In genomic region chr9:98805506-98806272, GRCh38 we compare ENCODE assay signal across 17 cellular contexts. TPM values are rescaled to one million over a fixed set of nuclear protein-coding genes. Genes with fewer than 3 reads are reported as not detected.
A peak's percentile ranks its signal among the peaks of the same experiment; 100 is the strongest.
DNase-seq lines count a peak whose midpoint lies in the region; ATAC-seq and TF ChIP-seq lines count a peak whose summit lies in the region.
"Had no signal": no experiment of that assay in that cellular context is flagged by ENCODE, and none has a peak within 500 bp of the region (broad histone marks: within the 10 kb centered on the region; RNA-seq: fewer than 3 reads in every experiment).

No MANE protein-coding gene starts in this region.

- H3K9me3 Mint-ChIP-seq in MCF 10A (ENCODE audit: unreplicated experiment) (no peaks in the 10 kb centered on the region), type B pancreatic cell (no peaks in the 10 kb centered on the region)
- no peaks in the 10 kb centered on the region for H3K9me3 Mint-ChIP-seq in activated T-cell treated with anti-CD3 and anti-CD28 coated beads, Interleukin-2, amount 50 U/mL, for 72 hours
- H3K9me3 Mint-ChIP-seq: activated naive CD8-positive, alpha-beta T cell treated with anti-CD3 and anti-CD28 coated beads, Interleukin-2, amount 50 U/mL, for 24 hours; nephron progenitor cell; WTC11 had no signal

- intact Hi-C loops in MCF 10A (cut with micrococcal nuclease): no loop called here

- DNase-seq in SIG-M5 treated with dmso at 0.1 percent for 504 hours (lab: John Stamatoyannopoulos, UW; ENCODE audit: unreplicated experiment) (peak; percentile 57), SIG-M5 (lab: John Stamatoyannopoulos, UW) (no peak), MCF 10A (ENCODE audit: unreplicated experiment) (peak; percentile 92), kidney tubule cell (ENCODE audit: low spot score) (peak; percentile 30), type B pancreatic cell (ENCODE audit: extremely low spot score, unreplicated experiment) (no peak), NCI-H1092 treated with DMSO at 0.1 percent for 48 hours (lab: John Stamatoyannopoulos, UW) (no peak)
- no peak for DNase-seq in activated T-cell treated with anti-CD3 and anti-CD28 coated beads, Interleukin-2, amount 50 U/mL, for 72 hours
- DNase-seq: 8988T; activated CD8-positive, alpha-beta memory T cell treated with anti-CD3 and anti-CD28 coated beads, Interleukin-2, amount 50 U/mL, for 4 hours; activated naive CD8-positive, alpha-beta T cell treated with anti-CD3 and anti-CD28 coated beads, Interleukin-2, amount 50 U/mL, for 24 hours; Calu3; NCI-H1436 treated with DMSO at 0.1 percent for 48 hours; nephron progenitor cell; spleen; upper lobe of right lung had no signal

- peaks cover 39% of the 10 kb centered on the region for H3K27me3 Mint-ChIP-seq in MCF 10A (ENCODE audit: insufficient read depth, unreplicated experiment)
- H3K27me3 Mint-ChIP-seq in type B pancreatic cell: peaks cover 18% of the 10 kb centered on the region
- peaks cover 7% of the 10 kb centered on the region for H3K27me3 Mint-ChIP-seq in activated T-cell treated with anti-CD3 and anti-CD28 coated beads, Interleukin-2, amount 50 U/mL, for 72 hours (ENCODE audit: low read depth)

- no TSS peak for BruUV-seq in MCF 10A (replicated peaks; lab: Mats Ljungman, UMichigan)

- H3K27ac Mint-ChIP-seq in MCF 10A (ENCODE audit: low read depth, unreplicated experiment) (no peak overlapping the region), type B pancreatic cell (peak overlapping the region; percentile 0)
- no peak overlapping the region for H3K27ac Mint-ChIP-seq in activated T-cell treated with anti-CD3 and anti-CD28 coated beads, Interleukin-2, amount 50 U/mL, for 72 hours
- H3K27ac Mint-ChIP-seq: activated naive CD8-positive, alpha-beta T cell treated with anti-CD3 and anti-CD28 coated beads, Interleukin-2, amount 50 U/mL, for 24 hours; nephron progenitor cell; WTC11 had no signal

- peaks cover 34% of the 10 kb centered on the region for H3K4me1 Mint-ChIP-seq in MCF 10A (ENCODE audit: insufficient read depth, unreplicated experiment)
- H3K4me1 Mint-ChIP-seq in type B pancreatic cell (ENCODE audit: unreplicated experiment): peaks cover 22% of the 10 kb centered on the region
- H3K4me1 Mint-ChIP-seq in activated T-cell treated with anti-CD3 and anti-CD28 coated beads, Interleukin-2, amount 50 U/mL, for 72 hours (ENCODE audit: low read depth): peaks cover 26% of the 10 kb centered on the region

- H3K4me3 Mint-ChIP-seq in MCF 10A (ENCODE audit: unreplicated experiment) (no peak overlapping the region), type B pancreatic cell (peak overlapping the region; percentile 18)
- H3K4me3 Mint-ChIP-seq in activated T-cell treated with anti-CD3 and anti-CD28 coated beads, Interleukin-2, amount 50 U/mL, for 72 hours: no peak overlapping the region
- H3K4me3 Mint-ChIP-seq: activated naive CD8-positive, alpha-beta T cell treated with anti-CD3 and anti-CD28 coated beads, Interleukin-2, amount 50 U/mL, for 24 hours; WTC11 had no signal

- no peaks in the 10 kb centered on the region for H3K36me3 Mint-ChIP-seq in MCF 10A (ENCODE audit: insufficient read depth, unreplicated experiment)
- H3K36me3 Mint-ChIP-seq in type B pancreatic cell: no peaks in the 10 kb centered on the region
- no peaks in the 10 kb centered on the region for H3K36me3 Mint-ChIP-seq in activated T-cell treated with anti-CD3 and anti-CD28 coated beads, Interleukin-2, amount 50 U/mL, for 72 hours (ENCODE audit: insufficient read depth in 2 of 2)
- H3K36me3 Mint-ChIP-seq: WTC11 had no signal

- CTCF ChIA-PET in MCF 10A (lab: Yijun Ruan, JAX): interaction anchor here (0.7 to 3.0 kb wide), 12 partner anchors 10 to 491 kb away, joined by 3 to 16 read pairs (median 6); partner anchors contain the start of gene ANKS6

- ATAC-seq in GM21447 (IDR thresholded peaks at IDR 0.05; ENCODE audit: unreplicated experiment): no peak
- ATAC-seq in activated T-cell treated with anti-CD3 and anti-CD28 coated beads, Interleukin-2, amount 50 U/mL, for 72 hours (replicated peaks in 1 of 2): no peak
- ATAC-seq: activated naive CD8-positive, alpha-beta T cell treated with anti-CD3 and anti-CD28 coated beads, Interleukin-2, amount 50 U/mL, for 24 hours; upper lobe of right lung; WTC11 had no signal

- POLR2A ChIA-PET in MCF 10A (lab: Yijun Ruan, JAX): interaction anchor here (0.6 to 1.6 kb wide), 5 partner anchors 11 to 554 kb away, joined by 3 to 4 read pairs (median 3); no protein-coding TSS in a partner anchor

- no peak for TF ChIP-seq CTCF in MCF 10A (IDR thresholded peaks at IDR 0.05; ENCODE audit: unreplicated experiment)
- TF ChIP-seq CTCF in type B pancreatic cell (conservative IDR thresholded peaks at IDR 0.05): no peak

RNA-seq across cellular contexts. Expression of gene GALNT12, which starts 1.8 kb away (rescaled TPM):
- total RNA-seq in MCF 10A (2022) (not detected in 2 replicates), type B pancreatic cell (ENCODE audit: low replicate concordance) (25.8 and 32.9 TPM in 2 replicates)
- 10 to 100 TPM in 1 of 2 donors, 1 to 10 TPM in 1; 6.6 to 11.2 TPM for total RNA-seq in activated T-cell treated with anti-CD3 and anti-CD28 coated beads, Interleukin-2, amount 50 U/mL, for 72 hours

RNA-seq across cellular contexts. Expression of gene ANKS6, which starts 9.3 kb away (rescaled TPM):
- 21.2 and 21.8 TPM in 2 replicates for total RNA-seq in MCF 10A (2022)
- total RNA-seq in type B pancreatic cell (ENCODE audit: low replicate concordance): 25.2 and 32.2 TPM in 2 replicates
- 10 to 100 TPM; 14.9 to 25.0 TPM for total RNA-seq in activated T-cell treated with anti-CD3 and anti-CD28 coated beads, Interleukin-2, amount 50 U/mL, for 72 hours

Comparison
In these comparisons a context has a peak if more than half of its experiments do, and no peak if none do; other contexts are left out.
1. DNase-seq: peak in SIG-M5 treated with dmso at 0.1 percent for 504 hours (single experiment), MCF 10A (single experiment) and kidney tubule cell (single experiment); none in SIG-M5 (single experiment), type B pancreatic cell (single experiment), NCI-H1092 treated with DMSO at 0.1 percent for 48 hours (single experiment) and activated T-cell treated with anti-CD3 and anti-CD28 coated beads, Interleukin-2, amount 50 U/mL, for 72 hours (0 of 2).